Comparison of ENCODE assay signal across 2 cellular contexts in the genomic region with DNA sequence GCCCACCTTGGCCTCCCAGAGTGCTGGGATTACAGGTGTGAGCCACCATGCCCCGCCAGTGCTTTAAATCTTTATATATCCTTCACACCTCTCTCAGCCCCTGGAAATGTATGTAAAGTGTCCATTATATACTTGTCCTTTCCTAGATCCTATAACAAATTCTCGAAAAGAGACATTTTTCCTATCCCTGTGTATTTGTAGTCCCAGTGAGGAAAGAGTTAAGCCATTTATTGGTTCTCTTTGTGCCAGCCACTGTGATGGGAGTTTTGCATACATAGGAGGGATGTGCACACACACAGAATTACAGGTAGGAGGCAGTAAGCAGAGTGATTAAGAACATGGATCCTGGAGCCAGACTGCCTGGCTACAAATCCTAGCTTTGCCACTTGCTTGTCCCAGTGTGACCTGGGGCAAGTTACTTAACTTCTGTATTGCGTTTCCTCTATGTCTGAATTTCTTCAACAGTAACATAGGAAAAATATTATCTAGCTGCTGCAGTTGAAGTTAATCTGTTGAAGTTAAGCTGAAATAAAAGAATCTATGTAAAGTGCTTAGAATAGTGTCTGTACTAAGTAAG.
A peak's percentile ranks its signal among the peaks of the same experiment; 100 is the strongest.
TF ChIP-seq lines count a peak whose summit lies in the region.

No MANE protein-coding gene starts in this region.

TF ChIP-seq in GM23338, 12 proteins besides CTCF, POLR2A, EP300 and RAD21 (continued from another document):
- no peak for TF ChIP-seq POLR2AphosphoS5 (IDR thresholded peaks at IDR 0.05; ENCODE audit: low read depth)
- TF ChIP-seq JUNB (IDR thresholded peaks at IDR 0.05; ENCODE audit: unreplicated experiment): no peak
- no peak for TF ChIP-seq ZNF114 (CRISPR knock-in tag; IDR thresholded peaks at IDR 0.05)
- no peak for TF ChIP-seq NANOG (IDR thresholded peaks at IDR 0.05; ENCODE audit: borderline replicate concordance)

TF ChIP-seq in liver, 16 proteins besides CTCF, POLR2A, EP300 and RAD21 (continued from another document):
- peak; percentile 23 to 53 for TF ChIP-seq RXRA (IDR thresholded peaks at IDR 0.05)
TF ChIP-seq in liver: peak in this region for 1.
